10 cellular contexts compared by ENCODE assay signal in genomic region chr5:157116483-157116954, GRCh38. TPM values are rescaled to one million over a fixed set of nuclear protein-coding genes. Genes with fewer than 3 reads are reported as not detected.
DNase-seq lines count a peak whose midpoint lies in the region; ATAC-seq and TF ChIP-seq lines count a peak whose summit lies in the region.
"Had no signal": no experiment of that assay in that cellular context is flagged by ENCODE, and none has a peak within 500 bp of the region (broad histone marks: within the 10 kb centered on the region; RNA-seq: fewer than 3 reads in every experiment).

No MANE protein-coding gene starts in this region.

- DNase-seq in GM13976 (ENCODE audit: low spot score): peak; percentile 67
- peak; percentile 51 to 58 for DNase-seq in activated T-cell treated with anti-CD3 and anti-CD28 coated beads, Interleukin-2, amount 50 U/mL, for 48 hours
- DNase-seq in SK-N-DZ (ENCODE audit: low spot score): no peak
- DNase-seq in NCI-H187 (lab: John Stamatoyannopoulos, UW): no peak
- no peak for DNase-seq in NCI-H69 (lab: John Stamatoyannopoulos, UW)
- DNase-seq: NCI-H2227 treated with DMSO at 0.1 percent for 48 hours, SK-N-SH had no signal

- peak; percentile 85 for ATAC-seq in GM19025 (IDR thresholded peaks at IDR 0.05; ENCODE audit: low read depth, unreplicated experiment)
- peak; percentile 81 for ATAC-seq in HG02973 (IDR thresholded peaks at IDR 0.05; ENCODE audit: unreplicated experiment)
- ATAC-seq in HG02571 (IDR thresholded peaks at IDR 0.05; ENCODE audit: unreplicated experiment): no peak

- in situ Hi-C loops in GM13976 (cut with MboI; ENCODE audit: low sequenced_read_pairs, unreplicated experiment): no loop called here

- TF ChIP-seq CTCF in GM13976 (IDR thresholded peaks at IDR 0.05; ENCODE audit: borderline replicate concordance, control extremely low read depth, extremely low read depth, insufficient read depth, missing control alignments): no peak

RNA-seq across cellular contexts. Expression of gene HAVCR2, which starts 7.7 kb away (rescaled TPM):
- polyA plus RNA-seq in SK-N-DZ (2014; cell fraction: cytosol; rRNA removed): 0.10 TPM in 1 of 2 replicates, not detected in the other
- 0.05 TPM in 1 of 2 replicates, not detected in the other for polyA plus RNA-seq in SK-N-DZ (2014; cell fraction: nucleus; rRNA removed)

RNA-seq across cellular contexts. Expression of gene MED7, which starts 26.1 kb away (rescaled TPM):
- polyA plus RNA-seq in SK-N-DZ (2014; cell fraction: cytosol; rRNA removed): 13.3 and 14.6 TPM in 2 replicates
- polyA plus RNA-seq in SK-N-DZ (2014; cell fraction: nucleus; rRNA removed): 13.3 and 15.7 TPM in 2 replicates

RNA-seq across cellular contexts. Expression of gene GARIN3, which starts 49.5 kb away (rescaled TPM):
- not detected in 2 replicates for polyA plus RNA-seq in SK-N-DZ (2014; cell fraction: cytosol; rRNA removed)
- polyA plus RNA-seq in SK-N-DZ (2014; cell fraction: nucleus; rRNA removed): not detected in 2 replicates
- polyA plus RNA-seq: SK-N-SH had no signal

RNA-seq across cellular contexts. Expression of gene HAVCR1, which starts 57.6 kb away (rescaled TPM):
- not detected in 2 replicates for polyA plus RNA-seq in SK-N-DZ (2014; cell fraction: cytosol; rRNA removed)
- not detected in 2 replicates for polyA plus RNA-seq in SK-N-DZ (2014; cell fraction: nucleus; rRNA removed)
- polyA plus RNA-seq: SK-N-SH had no signal

Comparison
In these comparisons a context has a peak if more than half of its experiments do, and no peak if none do; other contexts are left out.
1. DNase-seq: peak in GM13976 (single experiment) and activated T-cell treated with anti-CD3 and anti-CD28 coated beads, Interleukin-2, amount 50 U/mL, for 48 hours (2 of 2); none in SK-N-DZ (single experiment), NCI-H187 (0 of 2) and NCI-H69 (single experiment).